10 cellular contexts compared by ENCODE assay signal in the genomic region with DNA sequence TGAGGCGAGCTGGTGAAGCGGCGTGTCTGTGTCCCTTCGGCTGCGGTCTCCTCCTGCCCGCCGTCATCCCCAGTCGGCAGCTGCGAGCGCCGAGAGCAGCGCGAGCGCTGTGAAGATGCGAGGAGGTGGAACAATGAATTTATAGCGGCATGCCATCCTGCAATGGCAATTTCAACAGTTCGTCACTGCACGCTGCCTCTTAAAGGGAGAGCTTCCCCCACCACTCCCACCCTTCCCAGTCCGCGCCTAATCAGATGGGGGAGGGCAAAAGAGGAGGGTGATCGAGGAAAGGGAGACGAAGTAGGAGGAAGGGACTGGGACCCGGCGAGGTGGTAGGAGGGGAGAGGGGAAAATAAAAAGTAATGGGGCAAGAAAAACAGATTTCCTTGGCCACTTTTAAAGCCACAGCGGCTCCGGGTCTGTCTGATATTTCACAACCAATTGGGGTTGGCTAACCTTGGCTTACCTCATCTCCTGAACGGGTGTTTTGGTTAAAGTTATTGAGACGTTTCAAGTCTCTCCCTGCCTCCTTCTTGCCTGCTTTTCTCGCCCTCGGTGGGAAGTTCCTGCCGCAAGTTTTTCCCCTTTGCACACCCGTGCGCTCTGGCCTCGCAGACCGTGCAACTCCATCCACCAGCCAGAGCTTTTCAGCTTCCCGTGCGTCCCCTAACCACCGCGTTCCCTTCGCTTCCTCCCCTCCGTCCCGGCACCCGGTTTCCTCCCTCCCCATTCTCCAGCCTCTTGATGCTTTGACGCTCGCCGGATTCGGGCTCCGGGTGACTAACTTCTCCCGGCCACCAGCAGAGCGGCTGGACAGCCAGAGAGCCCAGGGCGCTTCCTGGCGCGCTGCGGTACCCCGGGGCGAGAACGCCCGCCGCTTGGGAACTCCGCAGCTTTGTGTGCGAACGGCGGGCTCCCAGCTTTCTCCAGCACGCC. TPM values are rescaled to one million over a fixed set of nuclear protein-coding genes. Genes with fewer than 3 reads are reported as not detected.
A peak's percentile ranks its signal among the peaks of the same experiment; 100 is the strongest.
DNase-seq lines count a peak whose midpoint lies in the region; ATAC-seq, FAIRE-seq and TF ChIP-seq lines count a peak whose summit lies in the region.
"Had no signal": no experiment of that assay in that cellular context is flagged by ENCODE, and none has a peak within 500 bp of the region (broad histone marks: within the 10 kb centered on the region; RNA-seq: fewer than 3 reads in every experiment).

Gene ADAMTS5, minus strand, starts transcription at position 111 of the 936 bp plus-strand sequence. CDS start 697 bp downstream, outside the sequence.

- H3K4me3 ChIP-seq in PC-3 (ENCODE audit: low read length) (peak within 1 kb of the TSS; percentile 63), esophagus muscularis mucosa (peak within 1 kb of the TSS; percentile 64 to 76 (median 69))
- H3K4me3 ChIP-seq: K562 had no signal

- intact Hi-C loops in PC-3 (cut with micrococcal nuclease) (loop anchor here (10.0 kb wide), 1 partner anchor 598 kb away; no protein-coding TSS in a partner anchor), esophagus muscularis mucosa (cut with DNase I) (no loop called here)

- H3K4me3 Mint-ChIP-seq in nephron progenitor cell = peak within 1 kb of the TSS; percentile 91

- CTCF ChIA-PET in PC-3 (lab: Charles Lee) = no interaction called here

- H3K4me2 ChIP-seq in PC-3 (ENCODE audit: low read length) = peak within 1 kb of the TSS; percentile 94

- TF ChIP-seq POLR2A in GM12891 (IDR thresholded peaks at IDR 0.05; ENCODE audit: low read depth, low read length) (no peak), esophagus muscularis mucosa (IDR thresholded peaks at IDR 0.05; ENCODE audit: low read depth) (peak; percentile 60)

- no peaks in the 10 kb centered on the region for H3K9me2 ChIP-seq in PC-3 (replicated peaks; ENCODE audit: low read length)

- H3K27ac Mint-ChIP-seq in nephron progenitor cell = peak within 1 kb of the TSS; percentile 54

- POLR2A ChIA-PET in PC-3 (lab: Charles Lee; ENCODE audit: unreplicated experiment) = no interaction called here

- H3K36me3 ChIP-seq in PC-3 (ENCODE audit: low read depth, low read length) = no peaks in the 10 kb centered on the region
- H3K36me3 ChIP-seq in esophagus muscularis mucosa = no peaks in the 10 kb centered on the region

- no peaks in the 10 kb centered on the region for H4K20me1 ChIP-seq in PC-3 (ENCODE audit: low read length)

- DNase-seq in GM12891 (ENCODE audit: insufficient read length, low spot score) = peak; percentile 7
- peak; percentile 14 for DNase-seq in PC-3
- DNase-seq in esophagus muscularis mucosa (ENCODE audit: extremely low spot score) = no peak
- peak; percentile 64 for DNase-seq in nephron progenitor cell

- H3F3A ChIP-seq in PC-3 (ENCODE audit: low read length, unreplicated experiment) = no peaks in the 10 kb centered on the region

- H3K9me3 Mint-ChIP-seq in nephron progenitor cell = no peaks in the 10 kb centered on the region

- no peak within 1 kb of the TSS for H3K9ac ChIP-seq in PC-3 (ENCODE audit: low read length)

- H3K36me3 Mint-ChIP-seq in nephron progenitor cell (ENCODE audit: low read depth) = no peaks in the 10 kb centered on the region

- H3K27ac ChIP-seq in PC-3 (ENCODE audit: low read length) = no peak within 1 kb of the TSS
- peak within 1 kb of the TSS; percentile 75 to 90 (median 83) for H3K27ac ChIP-seq in esophagus muscularis mucosa (replicated peaks in 1 of 4)

- peak within 1 kb of the TSS; percentile 53 for H2AFZ ChIP-seq in PC-3 (ENCODE audit: low read length)

- FAIRE-seq in GM12891 (lab: Jason Lieb, UNC) = no peak
- FAIRE-seq: K562 had no signal

- H3K27me3 ChIP-seq in PC-3 (ENCODE audit: low read length) (peaks cover 18% of the 10 kb centered on the region), esophagus muscularis mucosa (peaks cover 0 to 11% (median 0%) of the 10 kb centered on the region in 4 donors)

- BruUV-seq in PC-3 (replicated peaks; lab: Mats Ljungman, UMichigan) = no TSS peak

- ATAC-seq in PC-3 (peak; percentile 80), HG02884 (IDR thresholded peaks at IDR 0.05; ENCODE audit: unreplicated experiment) (no peak), GM19397 (IDR thresholded peaks at IDR 0.05; ENCODE audit: unreplicated experiment) (no peak), HG02973 (IDR thresholded peaks at IDR 0.05; ENCODE audit: unreplicated experiment) (no peak), HG03139 (IDR thresholded peaks at IDR 0.05; ENCODE audit: unreplicated experiment) (no peak)
- ATAC-seq: K562 had no signal

- H3K27me3 Mint-ChIP-seq in nephron progenitor cell (ENCODE audit: low read depth, poor library complexity) = peaks cover 84% of the 10 kb centered on the region

- H3K79me2 ChIP-seq in PC-3 (ENCODE audit: low read length) = no peaks in the 10 kb centered on the region

- no peak for TF ChIP-seq EP300 in esophagus muscularis mucosa (IDR thresholded peaks at IDR 0.05)

- no peak for TF ChIP-seq CTCF in PC-3 (conservative IDR thresholded peaks at IDR 0.05; ENCODE audit: low read depth, low read length)
- TF ChIP-seq CTCF in esophagus muscularis mucosa (IDR thresholded peaks at IDR 0.05) = peak in 1 of 3 experiments; percentile 22
- TF ChIP-seq CTCF in nephron progenitor cell (IDR thresholded peaks at IDR 0.05) = no peak

- H3K4me1 ChIP-seq in PC-3 (ENCODE audit: insufficient read depth, low read length) = no peaks in the 10 kb centered on the region
- H3K4me1 ChIP-seq in esophagus muscularis mucosa = peaks cover 8 to 53% (median 49%) of the 10 kb centered on the region in 4 donors

- 1% methylated on average over 64 of the region's 64 CpGs for whole genome bisulfite sequencing in esophagus muscularis mucosa

- peaks cover 37% of the 10 kb centered on the region for H3K4me1 Mint-ChIP-seq in nephron progenitor cell

- H3K9me3 ChIP-seq in PC-3 (ENCODE audit: low read length) (no peaks in the 10 kb centered on the region), esophagus muscularis mucosa (no peaks in the 10 kb centered on the region)

TF ChIP-seq in GM12891, 5 proteins besides CTCF, POLR2A, EP300 and RAD21:
- TF ChIP-seq PAX5 (IDR thresholded peaks at IDR 0.05; ENCODE audit: insufficient read depth, low read length, severe bottlenecking) (no peak), SPI1 (IDR thresholded peaks at IDR 0.05; ENCODE audit: low read depth, low read length) (no peak)

RNA-seq across cellular contexts. Expression of gene ADAMTS5, which starts in this region (rescaled TPM):
- not detected for polyA plus RNA-seq in GM12891 (2012; ENCODE audit: low read depth, missing spikeins)
- not detected in 2 replicates for total RNA-seq in PC-3 (2014; rRNA removed)
- total RNA-seq in esophagus muscularis mucosa = 10 to 100 TPM; 14.4 to 34.5 (median 20.8) TPM
- total RNA-seq: K562, pulmonary artery endothelial cell had no signal
- polyA plus RNA-seq: K562 had no signal

Comparison
In these comparisons a context has a peak if more than half of its experiments do, and no peak if none do; other contexts are left out.
1. RNA of gene ADAMTS5 (total RNA-seq): 14.4 to 34.5 TPM in esophagus muscularis mucosa; not detected in PC-3; every median in the first group is over 10 times any median in the second.
2. Peak in DNase-seq, ATAC-seq, H3K4me3 ChIP-seq and H3K4me2 ChIP-seq in PC-3; RNA of the gene not detected or under 1 TPM.